8 cellular contexts compared by ENCODE assay signal in the genomic region with DNA sequence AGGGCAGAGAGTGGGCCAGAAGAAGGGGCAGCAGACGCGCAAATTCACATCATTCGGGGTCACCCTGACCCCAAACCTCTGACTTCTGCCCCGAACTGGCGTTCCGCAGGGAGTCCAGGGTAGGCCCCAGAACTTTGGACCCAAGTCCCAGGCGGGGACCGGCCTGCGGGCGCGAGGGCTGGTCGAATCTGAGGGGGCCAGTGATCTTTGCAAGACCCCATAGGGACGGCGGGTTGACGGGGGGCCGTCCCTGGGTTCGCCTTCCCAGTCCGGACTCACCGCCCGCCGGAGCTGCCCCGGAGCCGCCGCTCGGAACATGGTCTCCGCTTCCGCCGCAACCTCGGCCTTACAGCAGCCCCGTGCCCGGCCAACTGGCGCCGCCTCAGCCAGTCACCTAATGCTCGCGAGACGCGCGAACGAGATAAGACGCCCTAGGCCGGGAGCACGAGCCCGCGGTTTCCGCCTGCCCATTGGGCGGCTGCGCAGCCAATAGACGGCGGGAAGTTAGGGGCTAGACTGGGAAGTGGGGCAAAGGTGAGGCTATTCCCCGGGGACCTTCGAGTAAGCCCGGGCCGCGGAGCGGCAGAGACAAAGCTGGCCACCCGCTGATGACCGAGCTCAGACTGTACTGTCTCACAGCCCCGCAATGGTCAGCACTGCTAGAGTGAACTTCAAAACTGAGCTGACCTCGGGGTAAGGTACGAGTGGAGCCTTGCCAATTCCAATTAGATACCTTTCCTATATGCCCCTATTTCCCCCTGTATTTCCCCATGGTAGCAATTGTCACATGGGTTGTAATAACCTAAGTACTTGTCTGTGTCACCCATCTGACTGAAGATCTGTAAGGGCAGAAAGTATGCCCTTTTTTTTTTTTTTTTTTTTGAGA. TPM values are rescaled to one million over a fixed set of nuclear protein-coding genes. Genes with fewer than 3 reads are reported as not detected.
DNase-seq lines count a peak whose midpoint lies in the region; ATAC-seq, FAIRE-seq and TF ChIP-seq lines count a peak whose summit lies in the region.

Gene ETFA, minus strand, starts transcription at position 399 of the 886 bp plus-strand sequence. Its CDS starts 81 bp downstream, at position 318.

- peak; percentile 100 for ATAC-seq in stimulated activated naive CD8-positive, alpha-beta T cell treated with anti-CD3 and anti-CD28 coated beads, Interleukin-15, Interleukin-2, amounts not matched to agents 100 U/mL and 50 U/mL, for 24 hours

- POLR2A ChIA-PET in RWPE1 (lab: Yijun Ruan, JAX; ENCODE audit: low non-redundant PET), result interaction anchor here (1.2 to 2.6 kb wide), 2 partner anchors 25 to 35 kb away, joined by 4 to 9 read pairs; partner anchors contain the start of gene ISL2

- no peaks in the 10 kb centered on the region for H3K27me3 Mint-ChIP-seq in activated T-helper 2 cell treated with anti-CD3 and anti-CD28 coated beads, Interferon-gamma antibody, Interleukin-2, Interleukin-4, amounts not matched to agents 10 μg/mL and 5 μg/mL and 100 μg/mL, durations not matched to agents 14 hours and 24 hours and 36 hours (ENCODE audit: low read depth)
- no peaks in the 10 kb centered on the region for H3K27me3 Mint-ChIP-seq in nephron (ENCODE audit: low read depth)

- H3K4me3 ChIP-seq in fibroblast of pulmonary artery (replicated peaks; ENCODE audit: low read depth, low read length), result peak within 1 kb of the TSS; percentile 77

- H3K27ac Mint-ChIP-seq in activated T-helper 2 cell treated with anti-CD3 and anti-CD28 coated beads, Interferon-gamma antibody, Interleukin-2, Interleukin-4, amounts not matched to agents 10 μg/mL and 5 μg/mL and 100 μg/mL, durations not matched to agents 14 hours and 24 hours and 36 hours, result peak within 1 kb of the TSS; percentile 75
- peak within 1 kb of the TSS; percentile 80 to 94 (median 83) for H3K27ac Mint-ChIP-seq in nephron

- TF ChIP-seq CTCF in RWPE1 (conservative IDR thresholded peaks at IDR 0.05; ENCODE audit: low read depth) (no peak), fibroblast of pulmonary artery (IDR thresholded peaks at IDR 0.05; ENCODE audit: low read length, missing control alignments) (no peak), nephron (IDR thresholded peaks at IDR 0.05; ENCODE audit: unreplicated experiment in 3 of 3) (no peak)

- H3K27ac ChIP-seq in RWPE1, result peak within 1 kb of the TSS; percentile 81

- peak within 1 kb of the TSS; percentile 84 for H3K4me3 Mint-ChIP-seq in activated T-helper 2 cell treated with anti-CD3 and anti-CD28 coated beads, Interferon-gamma antibody, Interleukin-2, Interleukin-4, amounts not matched to agents 10 μg/mL and 5 μg/mL and 100 μg/mL, durations not matched to agents 14 hours and 24 hours and 36 hours (ENCODE audit: low read depth)
- H3K4me3 Mint-ChIP-seq in nephron, result peak within 1 kb of the TSS; percentile 89 to 96 (median 92)

- intact Hi-C loops in activated T-helper 2 cell treated with anti-CD3 and anti-CD28 coated beads, Interferon-gamma antibody, Interleukin-2, Interleukin-4, amounts not matched to agents 10 μg/mL and 5 μg/mL and 100 μg/mL, durations not matched to agents 14 hours and 24 hours and 36 hours (cut with micrococcal nuclease), result loop anchor here (2.0 kb wide), 1 partner anchor 25 kb away; the partner anchor contains the start of gene ISL2

- H3K4me1 Mint-ChIP-seq in activated T-helper 2 cell treated with anti-CD3 and anti-CD28 coated beads, Interferon-gamma antibody, Interleukin-2, Interleukin-4, amounts not matched to agents 10 μg/mL and 5 μg/mL and 100 μg/mL, durations not matched to agents 14 hours and 24 hours and 36 hours (ENCODE audit: low read depth), result peaks cover 23% of the 10 kb centered on the region
- peaks cover 27% of the 10 kb centered on the region for H3K4me1 Mint-ChIP-seq in nephron

- DNase-seq in ELF-1 (ENCODE audit: low read depth, low spot score), result peak; percentile 98
- DNase-seq in H54 (ENCODE audit: insufficient read length, low spot score), result peak; percentile 83
- DNase-seq in LoVo (ENCODE audit: low spot score), result peak; percentile 100
- peak; percentile 99 for DNase-seq in RWPE1 (ENCODE audit: low spot score)
- peak; percentile 90 for DNase-seq in activated T-helper 2 cell treated with anti-CD3 and anti-CD28 coated beads, Interferon-gamma antibody, Interleukin-2, Interleukin-4, amounts not matched to agents 10 μg/mL and 5 μg/mL and 100 μg/mL, durations not matched to agents 14 hours and 24 hours and 36 hours (ENCODE audit: low spot score)
- DNase-seq in fibroblast of pulmonary artery (ENCODE audit: low read depth), result peak; percentile 96
- peak; percentile 96 for DNase-seq in stimulated activated naive CD8-positive, alpha-beta T cell treated with anti-CD3 and anti-CD28 coated beads, Interleukin-15, Interleukin-2, amounts not matched to agents 100 U/mL and 50 U/mL, for 24 hours

- CTCF ChIA-PET in RWPE1 (lab: Yijun Ruan, JAX), result interaction anchor here (0.6 kb wide), 1 partner anchor 11 kb away, joined by 4 read pairs; no protein-coding TSS in a partner anchor

- H3K36me3 Mint-ChIP-seq in activated T-helper 2 cell treated with anti-CD3 and anti-CD28 coated beads, Interferon-gamma antibody, Interleukin-2, Interleukin-4, amounts not matched to agents 10 μg/mL and 5 μg/mL and 100 μg/mL, durations not matched to agents 14 hours and 24 hours and 36 hours (ENCODE audit: low read depth), result peaks cover 22% of the 10 kb centered on the region
- peaks cover 10% of the 10 kb centered on the region for H3K36me3 Mint-ChIP-seq in nephron (ENCODE audit: low read depth)

- peak; percentile 94 for TF ChIP-seq POLR2A in H54 (IDR thresholded peaks at IDR 0.05; ENCODE audit: low read depth, low read length)

- no peak for FAIRE-seq in H54 (lab: Jason Lieb, UNC)

- H3K9me3 Mint-ChIP-seq in activated T-helper 2 cell treated with anti-CD3 and anti-CD28 coated beads, Interferon-gamma antibody, Interleukin-2, Interleukin-4, amounts not matched to agents 10 μg/mL and 5 μg/mL and 100 μg/mL, durations not matched to agents 14 hours and 24 hours and 36 hours, result no peaks in the 10 kb centered on the region
- H3K9me3 Mint-ChIP-seq in nephron, result no peaks in the 10 kb centered on the region

RNA-seq across cellular contexts. Expression of gene ETFA, which starts in this region (rescaled TPM):
- total RNA-seq in activated T-helper 2 cell treated with anti-CD3 and anti-CD28 coated beads, Interferon-gamma antibody, Interleukin-2, Interleukin-4, amounts not matched to agents 10 μg/mL and 5 μg/mL and 100 μg/mL, durations not matched to agents 14 hours and 24 hours and 36 hours, result 157 and 160 TPM in 2 replicates

Comparison
In these comparisons a context has a peak if more than half of its experiments do, and no peak if none do; other contexts are left out.
1. Peak in every context shown above with its lines: DNase-seq, ATAC-seq, H3K4me3 ChIP-seq and H3K27ac ChIP-seq.